Comparison of ENCODE assay signal across 12 cellular contexts in genomic region chr19:3407556-3408516, GRCh38. TPM values are rescaled to one million over a fixed set of nuclear protein-coding genes. Genes with fewer than 3 reads are reported as not detected.
A peak's percentile ranks its signal among the peaks of the same experiment; 100 is the strongest.
DNase-seq lines count a peak whose midpoint lies in the region; ATAC-seq and TF ChIP-seq lines count a peak whose summit lies in the region.
"Had no signal": no experiment of that assay in that cellular context is flagged by ENCODE, and none has a peak within 500 bp of the region (broad histone marks: within the 10 kb centered on the region; RNA-seq: fewer than 3 reads in every experiment).

No MANE protein-coding gene starts in this region.

- no peaks in the 10 kb centered on the region for H3K9me3 ChIP-seq in breast epithelium
- H3K9me3 ChIP-seq in mammary epithelial cell (replicated peaks; ENCODE audit: insufficient read depth, low read length) = no peaks in the 10 kb centered on the region
- H3K9me3 ChIP-seq in ovary = no peaks in the 10 kb centered on the region
- H3K9me3 ChIP-seq in vagina = no peaks in the 10 kb centered on the region

- TF ChIP-seq POLR2A in breast epithelium (IDR thresholded peaks at IDR 0.05) (no peak), ovary (IDR thresholded peaks at IDR 0.05) (no peak), vagina (IDR thresholded peaks at IDR 0.05) (no peak)

- ATAC-seq in left cardiac atrium = peak in 1 of 2 donors; percentile 4
- ATAC-seq in GM21576 (IDR thresholded peaks at IDR 0.05; ENCODE audit: unreplicated experiment) = no peak

- intact Hi-C loops in breast epithelium (cut with DNase I; ENCODE audit: low total_unique reads) = no loop called here
- intact Hi-C loops in mammary epithelial cell (cut with micrococcal nuclease) = no loop called here
- intact Hi-C loops in left cardiac atrium (cut with DNase I) = loop anchor here (5.0 to 10.0 kb wide), 2 partner anchors 41 to 73 kb away; partner anchors contain the start of gene NFIC (in 1 of the 2)
- intact Hi-C loops in ovary (cut with DNase I) = loop anchor here in 1 of 4 donors (10.0 kb wide), 1 partner anchor 63 kb away; no protein-coding TSS in a partner anchor
- intact Hi-C loops in vagina (cut with DNase I) = no loop called here

- peak overlapping the region; percentile 92 to 100 for H3K27ac ChIP-seq in breast epithelium
- H3K27ac ChIP-seq in mammary epithelial cell (ENCODE audit: insufficient read depth, low read depth, low read length) = no peak overlapping the region
- H3K27ac ChIP-seq in ovary = peak overlapping the region; percentile 50 to 75
- peak overlapping the region; percentile 100 for H3K27ac ChIP-seq in vagina

- in situ Hi-C loops in mammary epithelial cell (cut with MboI; ENCODE audit: low sequenced_read_pairs in 2 of 2) = no loop called here

- H3K79me2 ChIP-seq in mammary epithelial cell (ENCODE audit: insufficient read depth, low read length) = peaks cover 77% of the 10 kb centered on the region

- no peaks in the 10 kb centered on the region for H3K27me3 ChIP-seq in breast epithelium
- no peaks in the 10 kb centered on the region for H3K27me3 ChIP-seq in mammary epithelial cell (ENCODE audit: insufficient read depth, low read length)
- H3K27me3 ChIP-seq in ovary = no peaks in the 10 kb centered on the region
- no peaks in the 10 kb centered on the region for H3K27me3 ChIP-seq in vagina

- CTCF ChIA-PET in mammary epithelial cell (lab: Charles Lee; ENCODE audit: low non-redundant PET) = no interaction called here

- dilution Hi-C loops in mammary epithelial cell (cut with HindIII; ENCODE audit: low sequenced_read_pairs) = loop anchor here (5.0 to 10.0 kb wide), 3 partner anchors 41 to 173 kb away; partner anchors contain the start of gene NFIC

- no peak overlapping the region for H2AFZ ChIP-seq in mammary epithelial cell (ENCODE audit: low read depth, low read length)

- H4K20me1 ChIP-seq in mammary epithelial cell (ENCODE audit: insufficient read depth, low read length) = no peaks in the 10 kb centered on the region

- peaks cover 15 to 24% of the 10 kb centered on the region in 2 donors for H3K4me1 ChIP-seq in breast epithelium
- peaks cover 17% of the 10 kb centered on the region for H3K4me1 ChIP-seq in mammary epithelial cell (ENCODE audit: insufficient read depth, low read length)
- peaks cover 16% of the 10 kb centered on the region for H3K4me1 ChIP-seq in ovary (ENCODE audit: insufficient read depth)
- peaks cover 79% of the 10 kb centered on the region for H3K4me1 ChIP-seq in vagina

- H3K36me3 ChIP-seq in breast epithelium (no peaks in the 10 kb centered on the region), mammary epithelial cell (ENCODE audit: insufficient read depth, low read length) (peaks cover 6% of the 10 kb centered on the region), ovary (no peaks in the 10 kb centered on the region), vagina (peaks cover 0 to 4% of the 10 kb centered on the region in 2 donors)

- H3K9ac ChIP-seq in mammary epithelial cell (ENCODE audit: insufficient read depth, low read length) = no peak overlapping the region

- BruUV-seq in mammary epithelial cell (replicated peaks; lab: Mats Ljungman, UMichigan) = no TSS peak

- DNase-seq in breast epithelium (ENCODE audit: low spot score in 2 of 2) (no peak), mammary epithelial cell (no peak), left cardiac atrium (peak; percentile 70), ovary (peak in 4 of 5 donors; percentile 51 to 71 (median 62)), vagina (ENCODE audit: extremely low spot score in 2 of 2) (no peak), NCI-H1048 (lab: John Stamatoyannopoulos, UW) (no peak)
- DNase-seq in stimulated activated CD4-positive, alpha-beta T cell treated with anti-CD3 and anti-CD28 coated beads, Interleukin-12 subunit alpha, Interleukin-12 subunit beta, amount 100 ng/mL, for 4 hours = no peak
- DNase-seq: activated CD4-positive, alpha-beta memory T cell treated with anti-CD3 and anti-CD28 coated beads for 36 hours; NCI-H2171 treated with DMSO at 0.1 percent for 48 hours; occipital lobe; SHP77 treated with DMSO at 0.1 percent for 48 hours had no signal

- H3K4me3 ChIP-seq in breast epithelium (peak overlapping the region in 2 of 3 donors; percentile 34 to 62), mammary epithelial cell (replicated peaks in 1 of 3; ENCODE audit: insufficient read depth in 1 of 3, low read depth in 2 of 3, low read length in 3 of 3) (no peak overlapping the region), ovary (peak overlapping the region; percentile 24), vagina (peak overlapping the region; percentile 10 to 30)

- WGBS in mammary epithelial cell (ENCODE audit: low coverage, missing lambda C conversion rate) = 76% methylated on average over 22 of the region's 27 CpGs
- 15 to 18% (median 18%) methylated on average over 27 of the region's 27 CpGs for WGBS in ovary, 3 donors

- no peak for TF ChIP-seq EP300 in ovary (IDR thresholded peaks at IDR 0.05)

- H3K4me2 ChIP-seq in mammary epithelial cell (ENCODE audit: insufficient read depth, low read depth, low read length) = no peak overlapping the region

- TF ChIP-seq CTCF in breast epithelium (IDR thresholded peaks at IDR 0.05) (no peak), mammary epithelial cell (conservative IDR thresholded peaks at IDR 0.05 in 1 of 2, IDR thresholded peaks at IDR 0.05 in 1 of 2; ENCODE audit: extremely low read depth in 1 of 2, insufficient read depth in 1 of 2, low read depth in 1 of 2, low read length in 2 of 2) (no peak), ovary (IDR thresholded peaks at IDR 0.05) (no peak), vagina (IDR thresholded peaks at IDR 0.05) (no peak)

RNA-seq across cellular contexts. Expression of gene NFIC, which starts 41.5 kb away (rescaled TPM):
- total RNA-seq in breast epithelium (10 to 100 TPM; 48.9 to 97.8 (median 73.1) TPM), mammary epithelial cell (10 to 100 TPM; 43.7 to 77.5 TPM), left cardiac atrium (100 to 1,000 TPM; 144 to 173 TPM), ovary (100 to 1,000 TPM in 5 of 7 donors, 10 to 100 TPM in 2; 62.0 to 345 (median 283) TPM), vagina (142 TPM)
- polyA plus RNA-seq in mammary epithelial cell (8.9 TPM), ovary (10 to 100 TPM; 31.9 to 71.1 TPM)
- polyA minus RNA-seq in mammary epithelial cell = 43.2 TPM

Comparison
In these comparisons a context has a peak if more than half of its experiments do, and no peak if none do; other contexts are left out.
1. H3K4me3 ChIP-seq: peak in breast epithelium (2 of 3), ovary (single experiment) and vagina (2 of 2); none in mammary epithelial cell (0 of 3).
2. DNase-seq: peak in left cardiac atrium (single experiment) and ovary (4 of 5); none in breast epithelium (0 of 2), mammary epithelial cell (single experiment), vagina (0 of 2), stimulated activated CD4-positive, alpha-beta T cell treated with anti-CD3 and anti-CD28 coated beads, Interleukin-12 subunit alpha, Interleukin-12 subunit beta, amount 100 ng/mL, for 4 hours (single experiment) and NCI-H1048 (single experiment).
3. intact Hi-C loops: an anchor here in left cardiac atrium (5.0 to 10.0 kb wide); none called in breast epithelium, mammary epithelial cell and vagina.